ENCODE assay signal across 1 cellular context in genomic region chr1:5915587-5916571, GRCh38.
TF ChIP-seq lines count a peak whose summit lies in the region.

No MANE protein-coding gene starts in this region.

TF ChIP-seq in K562, 482 proteins besides CTCF, POLR2A, EP300 and RAD21 (continued from another document):
- TF ChIP-seq ZBTB8A (IDR thresholded peaks at IDR 0.05; ENCODE audit: partially characterized antibody) (no peak), SMC3 (conservative IDR thresholded peaks at IDR 0.05; ENCODE audit: insufficient read depth, low read depth, low read length) (peak; percentile 45; the same call in 1 of the 2 replicates), MEIS2 (IDR thresholded peaks at IDR 0.05; ENCODE audit: partially characterized antibody) (peak; percentile 34), PRDM10 (IDR thresholded peaks at IDR 0.05; ENCODE audit: partially characterized antibody) (peak; percentile 55), PHF21A (IDR thresholded peaks at IDR 0.05; ENCODE audit: borderline replicate concordance, low read depth) (no peak), CTCFL (IDR thresholded peaks at IDR 0.05; ENCODE audit: borderline replicate concordance, insufficient read depth, low read depth, low read length, poor library complexity, severe bottlenecking) (peak; percentile 28), DEAF1 (CRISPR knock-in tag; IDR thresholded peaks at IDR 0.05) (peak; percentile 55; the same call in 1 of the 2 replicates), ETS1 (conservative IDR thresholded peaks at IDR 0.05; ENCODE audit: control insufficient read depth, low read depth, low read length) (0 out of 2 replicates have a peak, but pooled peaks have one; percentile 8)
